Comparison of ENCODE assay signal across 17 cellular contexts in genomic region chr3:191795196-191795595, GRCh38.
DNase-seq lines count a peak whose midpoint lies in the region; ATAC-seq and TF ChIP-seq lines count a peak whose summit lies in the region.
"Had no signal": no experiment of that assay in that cellular context is flagged by ENCODE, and none has a peak within 500 bp of the region (broad histone marks: within the 10 kb centered on the region; RNA-seq: fewer than 3 reads in every experiment).

No MANE protein-coding gene starts in this region.

- no peak overlapping the region for H3K27ac ChIP-seq in breast epithelium
- no peak overlapping the region for H3K27ac ChIP-seq in right lobe of liver
- H3K27ac ChIP-seq: 22Rv1; BLaER1 treated with 17β-estradiol and CSF1 and Interleukin-3, amounts not matched to agents 10 nM and 100 nM; GM23248 had no signal

- intact Hi-C loops in MCF 10A (cut with micrococcal nuclease) = no loop called here
- intact Hi-C loops in breast epithelium (cut with DNase I; ENCODE audit: low total_unique reads) = no loop called here
- intact Hi-C loops in right lobe of liver (cut with DNase I) = no loop called here

- WGBS in right lobe of liver (ENCODE audit: insufficient coverage, low coverage, low lambda C conversion rate, missing lambda C conversion rate) = 29% methylated on average over 1 of the region's 1 CpG

- BruUV-seq in MCF 10A (replicated peaks; lab: Mats Ljungman, UMichigan) = no TSS peak

- H3K27ac Mint-ChIP-seq in MCF 10A (ENCODE audit: low read depth, unreplicated experiment) = no peak overlapping the region
- H3K27ac Mint-ChIP-seq: B cell; CD8-positive, alpha-beta T cell had no signal

- no peaks in the 10 kb centered on the region for H3K27me3 ChIP-seq in breast epithelium
- no peaks in the 10 kb centered on the region for H3K27me3 ChIP-seq in right lobe of liver
- H3K27me3 ChIP-seq: BLaER1 treated with 17β-estradiol and CSF1 and Interleukin-3, amounts not matched to agents 10 nM and 100 nM had no signal

- ATAC-seq in right lobe of liver = peak in 3 of 4 donors; percentile 58 to 70 (median 69)
- ATAC-seq: CD8-positive, alpha-beta T cell; K562 had no signal

- H3K36me3 ChIP-seq in breast epithelium = no peaks in the 10 kb centered on the region
- no peaks in the 10 kb centered on the region for H3K36me3 ChIP-seq in right lobe of liver
- H3K36me3 ChIP-seq: BLaER1 treated with 17β-estradiol and CSF1 and Interleukin-3, amounts not matched to agents 10 nM and 100 nM; HAP-1 had no signal

- H3K27me3 Mint-ChIP-seq in MCF 10A (ENCODE audit: insufficient read depth, unreplicated experiment) = no peaks in the 10 kb centered on the region
- H3K27me3 Mint-ChIP-seq: B cell had no signal

- H3K9me3 ChIP-seq in breast epithelium = peaks cover 10% of the 10 kb centered on the region in 2 donors
- H3K9me3 ChIP-seq in right lobe of liver = no peaks in the 10 kb centered on the region
- H3K9me3 ChIP-seq: HAP-1 had no signal

- DNase-seq in MCF 10A (ENCODE audit: unreplicated experiment) (peak; percentile 5), breast epithelium (ENCODE audit: low spot score in 2 of 2) (no peak), NCI-H526 treated with DMSO at 0.1 percent for 48 hours (lab: John Stamatoyannopoulos, UW) (peak; percentile 70), right lobe of liver (no peak), globus pallidus (ENCODE audit: low spot score) (no peak)
- DNase-seq in activated naive CD4-positive, alpha-beta T cell (lab: John Stamatoyannopoulos, UW) = no peak
- DNase-seq in activated effector memory CD4-positive, alpha-beta T cell treated with Interleukin-2 at 50 U/mL for 16 hours = no peak
- DNase-seq: Calu3; CD8-positive, alpha-beta T cell; DND-41; EL; GM23248 had no signal

- H3K4me3 ChIP-seq in breast epithelium (no peak overlapping the region), right lobe of liver (no peak overlapping the region)
- H3K4me3 ChIP-seq: BLaER1 treated with 17β-estradiol and CSF1 and Interleukin-3, amounts not matched to agents 10 nM and 100 nM; GM23248; HAP-1; K562 had no signal

- POLR2A ChIA-PET in MCF 10A (lab: Yijun Ruan, JAX) = no interaction called here

- TF ChIP-seq CTCF in MCF 10A (IDR thresholded peaks at IDR 0.05; ENCODE audit: unreplicated experiment) (no peak), breast epithelium (IDR thresholded peaks at IDR 0.05) (no peak), right lobe of liver (IDR thresholded peaks at IDR 0.05) (no peak)

- no peaks in the 10 kb centered on the region for H3K9me3 Mint-ChIP-seq in MCF 10A (ENCODE audit: unreplicated experiment)

- no peak overlapping the region for H3K4me3 Mint-ChIP-seq in MCF 10A (ENCODE audit: unreplicated experiment)
- H3K4me3 Mint-ChIP-seq: B cell; CD8-positive, alpha-beta T cell had no signal

- peaks cover 6% of the 10 kb centered on the region for H3K4me1 Mint-ChIP-seq in MCF 10A (ENCODE audit: insufficient read depth, unreplicated experiment)
- H3K4me1 Mint-ChIP-seq: B cell had no signal

- CTCF ChIA-PET in MCF 10A (lab: Yijun Ruan, JAX) = no interaction called here

- no peaks in the 10 kb centered on the region for H3K36me3 Mint-ChIP-seq in MCF 10A (ENCODE audit: insufficient read depth, unreplicated experiment)
- H3K36me3 Mint-ChIP-seq: CD8-positive, alpha-beta T cell had no signal

- H3K4me1 ChIP-seq in breast epithelium = no peaks in the 10 kb centered on the region
- H3K4me1 ChIP-seq in right lobe of liver = peaks cover 0 to 4% (median 0%) of the 10 kb centered on the region in 4 donors
- H3K4me1 ChIP-seq: BLaER1 treated with 17β-estradiol and CSF1 and Interleukin-3, amounts not matched to agents 10 nM and 100 nM; HAP-1 had no signal

- TF ChIP-seq POLR2A in breast epithelium (IDR thresholded peaks at IDR 0.05) (no peak), right lobe of liver (IDR thresholded peaks at IDR 0.05) (no peak)

Comparison
In these comparisons a context has a peak if more than half of its experiments do, and no peak if none do; other contexts are left out.
1. DNase-seq: peak in MCF 10A (single experiment) and NCI-H526 treated with DMSO at 0.1 percent for 48 hours (single experiment); none in breast epithelium (0 of 2), right lobe of liver (0 of 3), activated naive CD4-positive, alpha-beta T cell (0 of 4), globus pallidus (single experiment) and activated effector memory CD4-positive, alpha-beta T cell treated with Interleukin-2 at 50 U/mL for 16 hours (single experiment).